In genomic region chr7:1590887-1591286, GRCh38 we compare ENCODE assay signal across 28 cellular contexts. TPM values are rescaled to one million over a fixed set of nuclear protein-coding genes. Genes with fewer than 3 reads are reported as not detected.
"Had no signal": no experiment of that assay in that cellular context is flagged by ENCODE, and none has a peak within 500 bp of the region (broad histone marks: within the 10 kb centered on the region; RNA-seq: fewer than 3 reads in every experiment).

No MANE protein-coding gene starts in this region.

- H3K36me3 ChIP-seq: esophagus squamous epithelium, heart right ventricle, lower lobe of right lung, neutrophil, right lobe of liver, thoracic aorta, upper lobe of left lung, uterus had no signal

- FAIRE-seq: endometrium, small intestine had no signal

- DNase-seq: cortex of kidney; effector memory CD8-positive, alpha-beta T cell; erythroblast; esophagus squamous epithelium; foreskin melanocyte; glutamatergic neuron; heart right ventricle; hippocampal formation; islet precursor cell; kidney glomerular epithelial cell; left colon; left ventricle myocardium superior; lower lobe of right lung; natural killer cell; right lobe of liver; small intestine; stimulated activated CD4-positive, alpha-beta T cell treated with anti-CD3 and anti-CD28 coated beads, Interleukin-15, amount 100 ng/mL, for 24 hours; stimulated activated CD4-positive, alpha-beta T cell treated with anti-CD3 and anti-CD28 coated beads, Interleukin-2, amount 100 ng/mL, for 48 hours; stimulated activated naive CD8-positive, alpha-beta T cell treated with anti-CD3 and anti-CD28 coated beads, Interleukin-15, Interleukin-2, amounts not matched to agents 100 U/mL and 50 U/mL, for 24 hours; substantia nigra; upper lobe of left lung; uterus had no signal

- H3K4me1 ChIP-seq: lower lobe of right lung, parathyroid adenoma, right lobe of liver, uterus had no signal

- H3K9ac ChIP-seq: parathyroid adenoma had no signal

- H3K4me3 ChIP-seq: esophagus squamous epithelium, heart right ventricle, lower lobe of right lung, right lobe of liver, thoracic aorta, tibial nerve, upper lobe of left lung, uterus had no signal

- H2AFZ ChIP-seq: parathyroid adenoma had no signal

- H3K9me3 ChIP-seq: neutrophil had no signal

- H3K27ac ChIP-seq: esophagus squamous epithelium, heart right ventricle, lower lobe of right lung, neutrophil, parathyroid adenoma, right lobe of liver, thoracic aorta, tibial nerve, upper lobe of left lung, uterus had no signal

- H3K27me3 ChIP-seq: right lobe of liver had no signal

RNA-seq across cellular contexts. Expression of gene TMEM184A, which starts 34.9 kb away (rescaled TPM):
- polyA plus RNA-seq: neural cell had no signal
